1 cellular context compared by ENCODE assay signal in the genomic region with DNA sequence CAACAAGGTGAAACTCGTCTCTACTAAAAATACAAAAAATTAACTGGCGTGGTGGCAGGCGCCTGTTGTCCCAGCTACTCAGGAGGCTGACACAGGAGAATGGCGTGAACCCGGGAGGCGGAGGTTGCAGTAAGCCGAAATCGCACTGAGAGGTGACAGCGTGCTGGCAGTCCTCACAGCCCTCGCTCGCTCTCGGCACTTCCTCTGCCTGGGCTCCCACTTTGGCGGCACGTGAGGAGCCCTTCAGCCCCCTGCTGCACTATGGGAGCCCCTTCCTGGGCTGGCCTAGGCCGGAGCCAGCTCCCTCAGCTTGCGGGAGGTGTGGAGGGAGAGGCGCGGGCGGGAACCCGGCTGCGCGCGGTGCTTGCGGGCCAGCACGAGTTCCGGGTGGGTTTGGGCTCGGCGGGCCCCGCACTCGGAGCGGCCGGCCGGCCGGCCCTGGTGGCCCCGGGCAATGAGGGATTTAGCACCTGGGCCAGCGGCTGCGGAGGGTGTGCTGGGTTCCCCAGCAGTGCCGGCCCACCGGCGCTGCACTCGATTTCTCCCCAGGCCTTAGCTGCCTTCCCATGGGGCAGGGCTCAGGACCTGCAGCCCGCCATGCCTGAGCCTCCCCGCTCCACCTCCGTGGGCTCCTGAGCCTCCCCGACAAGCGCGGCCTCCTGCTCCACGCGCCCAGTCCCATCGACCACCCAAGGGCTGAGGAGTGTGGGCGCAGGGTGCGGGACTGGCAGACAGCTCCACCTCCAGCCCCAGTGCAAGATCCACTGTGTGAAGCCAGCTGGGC. TPM values are rescaled to one million over a fixed set of nuclear protein-coding genes. Genes with fewer than 3 reads are reported as not detected.
"Had no signal": no experiment of that assay in that cellular context is flagged by ENCODE, and none has a peak within 500 bp of the region (broad histone marks: within the 10 kb centered on the region; RNA-seq: fewer than 3 reads in every experiment).

No MANE protein-coding gene starts in this region.

RNA-seq across cellular contexts. Expression of a gene that starts 8.4 kb away (rescaled TPM):
- total RNA-seq: G401 had no signal
